Comparison of ENCODE assay signal across 14 cellular contexts in genomic region chr5:155546075-155546474, GRCh38.
"Had no signal": no experiment of that assay in that cellular context is flagged by ENCODE, and none has a peak within 500 bp of the region (broad histone marks: within the 10 kb centered on the region; RNA-seq: fewer than 3 reads in every experiment).

No MANE protein-coding gene starts in this region.

- DNase-seq: activated CD4-positive, alpha-beta T cell treated with anti-CD3 and anti-CD28 coated beads, Interleukin-2, amount 10 ng/mL, durations not matched to agents 7 days and 5 days; activated CD4-positive, CD25-positive, alpha-beta regulatory T cell; activated CD8-positive, alpha-beta memory T cell treated with anti-CD3 and anti-CD28 coated beads for 24 hours; activated naive CD4-positive, alpha-beta T cell treated with Interleukin-2 at 50 U/mL for 16 hours; activated naive CD8-positive, alpha-beta T cell treated with anti-CD3 and anti-CD28 coated beads, Interleukin-2, amount 50 U/mL, for 24 hours; effector CD4-positive, alpha-beta T cell; gastrocnemius medialis; islet precursor cell; left lung; nucleus accumbens; right cardiac atrium; transverse colon had no signal

- ATAC-seq: activated naive CD8-positive, alpha-beta T cell treated with anti-CD3 and anti-CD28 coated beads, Interleukin-2, amount 50 U/mL, for 24 hours; gastrocnemius medialis; left lung; natural killer cell treated with Interleukin-12 subunit alpha and Interleukin-12 subunit beta and Interleukin-15 and Interleukin-18, amount 100 ng/mL, for 72 hours; right cardiac atrium; stimulated activated effector memory CD8-positive, alpha-beta T cell treated with anti-CD3 and anti-CD28 coated beads, Interleukin-12 subunit alpha, Interleukin-12 subunit beta, amount 100 ng/mL, for 72 hours had no signal
